ENCODE assay signal across 21 cellular contexts in the genomic region with DNA sequence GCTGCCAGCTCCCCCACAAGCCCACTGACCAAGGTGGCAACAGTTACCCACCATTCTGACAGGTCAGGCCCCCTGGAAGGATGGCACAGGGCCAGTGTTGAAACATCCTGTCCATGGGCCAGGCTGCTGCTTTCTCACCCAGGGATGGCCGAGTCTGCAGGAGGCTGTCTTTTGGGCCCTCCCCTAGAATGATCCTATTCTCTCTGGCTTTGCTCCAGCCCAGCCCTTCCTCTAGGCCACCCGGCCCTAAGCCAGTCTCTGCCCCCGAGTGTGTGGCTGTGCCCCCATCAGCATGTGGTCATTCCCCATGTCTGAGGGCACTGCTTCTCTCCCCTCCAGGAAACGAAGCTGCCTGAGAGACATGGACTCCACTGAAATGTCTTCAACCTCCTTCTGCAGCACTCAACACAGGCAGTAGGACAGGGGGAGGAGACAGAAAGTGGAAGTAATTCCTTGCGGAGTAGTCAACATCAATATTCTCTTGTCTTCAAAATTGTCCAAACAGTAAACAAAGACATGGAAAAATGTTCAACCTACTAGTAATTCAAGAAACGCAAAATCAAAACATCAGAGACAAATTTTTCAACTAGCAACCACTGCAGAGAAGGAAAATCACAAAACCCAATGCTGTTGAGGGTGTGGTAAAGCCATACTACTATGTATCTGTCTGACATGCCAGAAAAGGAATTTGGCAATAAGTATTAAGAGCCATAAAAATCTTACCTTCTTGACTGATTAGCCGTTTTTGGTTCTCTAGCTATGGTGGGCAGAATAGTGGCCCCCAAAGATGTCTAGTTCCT.
"Had no signal": no experiment of that assay in that cellular context is flagged by ENCODE, and none has a peak within 500 bp of the region (broad histone marks: within the 10 kb centered on the region; RNA-seq: fewer than 3 reads in every experiment).

No MANE protein-coding gene starts in this region.

- H3K27me3 ChIP-seq: brain microvascular endothelial cell, ovary, sigmoid colon had no signal

- H3K36me3 ChIP-seq: colonic mucosa, ovary had no signal

- DNase-seq: activated CD4-positive, alpha-beta T cell treated with anti-CD3 and anti-CD28 coated beads for 36 hours; activated CD4-positive, alpha-beta T cell treated with anti-CD3 and anti-CD28 coated beads, Interleukin-2, amount 50 U/mL, for 48 hours; activated gamma-delta T cell treated with Interleukin-2 at 50 U/mL for 16 hours; activated naive CD8-positive, alpha-beta T cell treated with anti-CD3 and anti-CD28 coated beads, Interleukin-2, amount 10 ng/mL, durations not matched to agents 7 days and 5 days; brain microvascular endothelial cell; central memory CD4-positive, alpha-beta T cell; colonic mucosa; immature natural killer cell; kidney glomerular epithelial cell; sigmoid colon; stimulated activated naive B cell treated with anti-CD40 and anti-IgM and Interleukin-4, amounts not matched to agents 10 μg/mL and 1 μg/mL and 100 μg/mL, for 72 hours; upper lobe of right lung had no signal

- H3K4me3 ChIP-seq: colonic mucosa, ovary, sigmoid colon, thoracic aorta, upper lobe of right lung had no signal

- H3K4me1 ChIP-seq: colonic mucosa, upper lobe of right lung had no signal

- H3K9me3 Mint-ChIP-seq: activated naive CD8-positive, alpha-beta T cell treated with anti-CD3 and anti-CD28 coated beads, Interleukin-2, amount 10 ng/mL, durations not matched to agents 7 days and 5 days; activated T-helper 1 cell treated with anti-CD3 and anti-CD28 coated beads, Interleukin-12 subunit alpha, Interleukin-12 subunit beta, Interleukin-2, Interleukin-4 antibody, amounts not matched to agents 30 ng/mL and 10 ng/mL and 1 ng/mL, durations not matched to agents 14 hours and 24 hours and 36 hours; immature natural killer cell; memory B cell; neural crest cell; stimulated activated naive B cell treated with anti-CD40 and anti-IgM and Interleukin-4, amounts not matched to agents 10 μg/mL and 1 μg/mL and 100 μg/mL, for 72 hours; T-helper 2 cell treated with Interferon-gamma antibody and Interleukin-4, amounts not matched to agents 5 μg/mL and 100 μg/mL, for 36 hours; WTC11 had no signal

- H3K27ac ChIP-seq: brain microvascular endothelial cell, colonic mucosa, ovary had no signal

- H3K9me3 ChIP-seq: colonic mucosa, ovary, sigmoid colon, thoracic aorta, upper lobe of right lung had no signal

- ATAC-seq: activated CD4-positive, alpha-beta T cell treated with anti-CD3 and anti-CD28 coated beads for 36 hours; esophagus mucosa; left ventricle myocardium superior; stimulated activated naive B cell treated with anti-CD40 and anti-IgM and Interleukin-4, amounts not matched to agents 10 μg/mL and 1 μg/mL and 100 μg/mL, for 72 hours; upper lobe of right lung; WTC11 had no signal

- H3K36me3 Mint-ChIP-seq: WTC11 had no signal

- H3K4me3 Mint-ChIP-seq: activated CD4-positive, alpha-beta T cell treated with anti-CD3 and anti-CD28 coated beads for 36 hours; activated naive CD8-positive, alpha-beta T cell treated with anti-CD3 and anti-CD28 coated beads, Interleukin-2, amount 10 ng/mL, durations not matched to agents 7 days and 5 days; activated T-helper 1 cell treated with anti-CD3 and anti-CD28 coated beads, Interleukin-12 subunit alpha, Interleukin-12 subunit beta, Interleukin-2, Interleukin-4 antibody, amounts not matched to agents 30 ng/mL and 10 ng/mL and 1 ng/mL, durations not matched to agents 14 hours and 24 hours and 36 hours; immature natural killer cell; memory B cell; neural crest cell; stimulated activated naive B cell treated with anti-CD40 and anti-IgM and Interleukin-4, amounts not matched to agents 10 μg/mL and 1 μg/mL and 100 μg/mL, for 72 hours; T-helper 2 cell treated with Interferon-gamma antibody and Interleukin-4, amounts not matched to agents 5 μg/mL and 100 μg/mL, for 36 hours; WTC11 had no signal

- H3K27ac Mint-ChIP-seq: activated CD4-positive, alpha-beta T cell treated with anti-CD3 and anti-CD28 coated beads for 36 hours; activated naive CD8-positive, alpha-beta T cell treated with anti-CD3 and anti-CD28 coated beads, Interleukin-2, amount 10 ng/mL, durations not matched to agents 7 days and 5 days; activated T-helper 1 cell treated with anti-CD3 and anti-CD28 coated beads, Interleukin-12 subunit alpha, Interleukin-12 subunit beta, Interleukin-2, Interleukin-4 antibody, amounts not matched to agents 30 ng/mL and 10 ng/mL and 1 ng/mL, durations not matched to agents 14 hours and 24 hours and 36 hours; memory B cell; stimulated activated naive B cell treated with anti-CD40 and anti-IgM and Interleukin-4, amounts not matched to agents 10 μg/mL and 1 μg/mL and 100 μg/mL, for 72 hours; T-helper 2 cell treated with Interferon-gamma antibody and Interleukin-4, amounts not matched to agents 5 μg/mL and 100 μg/mL, for 36 hours; WTC11 had no signal
